1 cellular context compared by ENCODE assay signal in the genomic region with DNA sequence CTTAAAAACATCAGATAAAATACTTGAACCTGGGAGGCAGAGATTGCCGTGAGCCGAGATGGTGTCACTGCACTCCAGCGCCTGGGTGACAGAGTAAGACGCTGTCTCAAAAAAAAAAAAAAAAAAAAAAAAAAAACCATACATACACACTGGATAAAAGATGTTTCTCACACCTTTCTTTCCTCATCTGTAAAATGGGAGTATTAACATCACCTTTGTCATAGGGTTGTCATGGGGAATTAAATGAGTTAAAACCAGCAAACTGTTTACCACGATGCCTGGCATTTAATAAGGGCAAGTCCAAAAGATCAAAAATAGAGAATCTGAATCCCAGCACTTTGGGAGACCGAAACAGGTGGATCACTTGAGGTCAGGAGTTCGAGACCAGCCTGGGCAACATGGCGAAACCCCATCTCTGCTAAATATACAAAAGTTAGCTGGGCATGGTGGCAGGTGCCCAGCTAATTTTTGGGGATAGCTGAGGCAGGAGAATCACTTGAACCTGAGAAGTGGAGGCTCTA.
TF ChIP-seq lines count a peak whose summit lies in the region.

No MANE protein-coding gene starts in this region.

TF ChIP-seq in GM23338, 12 proteins besides CTCF, POLR2A, EP300 and RAD21 (continued from another document):
- TF ChIP-seq ZNF462 (CRISPR knock-in tag; IDR thresholded peaks at IDR 0.05), result no peak
- no peak for TF ChIP-seq POLR2AphosphoS5 (IDR thresholded peaks at IDR 0.05; ENCODE audit: low read depth)
